ENCODE assay signal across 22 cellular contexts in genomic region chr15:89778861-89779260, GRCh38. TPM values are rescaled to one million over a fixed set of nuclear protein-coding genes. Genes with fewer than 3 reads are reported as not detected.
"Had no signal": no experiment of that assay in that cellular context is flagged by ENCODE, and none has a peak within 500 bp of the region (broad histone marks: within the 10 kb centered on the region; RNA-seq: fewer than 3 reads in every experiment).

No MANE protein-coding gene starts in this region.

- H3K9me3 Mint-ChIP-seq: activated B cell treated with CpG ODN at 0.5 μM for 24 hours; activated naive CD8-positive, alpha-beta T cell treated with anti-CD3 and anti-CD28 coated beads, Interleukin-2, amount 50 U/mL, for 24 hours; activated T-cell treated with anti-CD3 and anti-CD28 coated beads, Interleukin-2, amount 50 U/mL, for 72 hours; naive B cell; stimulated activated memory B cell treated with anti-CD40 and anti-IgM and Interleukin-4, amounts not matched to agents 10 μg/mL and 1 μg/mL and 100 μg/mL, for 72 hours; T-helper 1 cell treated with Interleukin-12 subunit alpha and Interleukin-12 subunit beta and Interleukin-4 antibody, amounts not matched to agents 30 μg/mL and 1 μg/mL, for 36 hours had no signal

- H3K27ac ChIP-seq: esophagus muscularis mucosa, gastrocnemius medialis, right lobe of liver had no signal

- H3K4me3 ChIP-seq: esophagus muscularis mucosa, gastrocnemius medialis, right lobe of liver, skin epidermis had no signal

- H3K4me3 Mint-ChIP-seq: activated B cell treated with CpG ODN at 0.5 μM for 24 hours; activated naive CD8-positive, alpha-beta T cell treated with anti-CD3 and anti-CD28 coated beads, Interleukin-2, amount 50 U/mL, for 24 hours; activated T-cell treated with anti-CD3 and anti-CD28 coated beads, Interleukin-2, amount 50 U/mL, for 72 hours; stimulated activated memory B cell treated with anti-CD40 and anti-IgM and Interleukin-4, amounts not matched to agents 10 μg/mL and 1 μg/mL and 100 μg/mL, for 72 hours; T-helper 1 cell treated with Interleukin-12 subunit alpha and Interleukin-12 subunit beta and Interleukin-4 antibody, amounts not matched to agents 30 μg/mL and 1 μg/mL, for 36 hours had no signal

- H3K27ac Mint-ChIP-seq: activated B cell treated with CpG ODN at 0.5 μM for 24 hours; activated naive CD8-positive, alpha-beta T cell treated with anti-CD3 and anti-CD28 coated beads, Interleukin-2, amount 50 U/mL, for 24 hours; activated T-cell treated with anti-CD3 and anti-CD28 coated beads, Interleukin-2, amount 50 U/mL, for 72 hours; naive B cell; stimulated activated memory B cell treated with anti-CD40 and anti-IgM and Interleukin-4, amounts not matched to agents 10 μg/mL and 1 μg/mL and 100 μg/mL, for 72 hours; T-helper 1 cell treated with Interleukin-12 subunit alpha and Interleukin-12 subunit beta and Interleukin-4 antibody, amounts not matched to agents 30 μg/mL and 1 μg/mL, for 36 hours had no signal

- H3K27me3 Mint-ChIP-seq: activated B cell treated with CpG ODN at 0.5 μM for 24 hours had no signal

- DNase-seq: activated B cell treated with CpG ODN at 0.5 μM for 24 hours; activated CD4-positive, alpha-beta T cell treated with anti-CD3 and anti-CD28 coated beads for 4 hours; activated CD4-positive, alpha-beta T cell treated with anti-CD3 and anti-CD28 coated beads, Interleukin-2, amount 50 U/mL, for 48 hours; activated effector memory CD4-positive, alpha-beta T cell treated with Interleukin-2 at 50 U/mL for 16 hours; activated naive CD4-positive, alpha-beta T cell treated with anti-CD3 and anti-CD28 coated beads, Interleukin-2, amount 50 U/mL, for 16 hours; activated naive CD8-positive, alpha-beta T cell treated with anti-CD3 and anti-CD28 coated beads, Interleukin-2, amount 50 U/mL, for 24 hours; activated T-cell treated with anti-CD3 and anti-CD28 coated beads, Interleukin-2, amount 50 U/mL, for 72 hours; effector memory CD4-positive, alpha-beta T cell; gastrocnemius medialis; left cardiac atrium; naive B cell; right lobe of liver; stimulated activated CD4-positive, alpha-beta T cell treated with anti-CD3 and anti-CD28 coated beads, Interleukin-2, amount 100 ng/mL, for 24 hours; trophoblast cell had no signal

- H3K9me3 ChIP-seq: esophagus muscularis mucosa, gastrocnemius medialis, right lobe of liver had no signal

- H3K36me3 Mint-ChIP-seq: naive B cell; stimulated activated memory B cell treated with anti-CD40 and anti-IgM and Interleukin-4, amounts not matched to agents 10 μg/mL and 1 μg/mL and 100 μg/mL, for 72 hours had no signal

- ATAC-seq: activated naive CD8-positive, alpha-beta T cell treated with anti-CD3 and anti-CD28 coated beads, Interleukin-2, amount 50 U/mL, for 24 hours; activated T-cell treated with anti-CD3 and anti-CD28 coated beads, Interleukin-2, amount 50 U/mL, for 72 hours; gastrocnemius medialis; left cardiac atrium; right lobe of liver; stimulated activated memory B cell treated with anti-CD40 and anti-IgM and Interleukin-4, amounts not matched to agents 10 μg/mL and 1 μg/mL and 100 μg/mL, for 72 hours had no signal

- H3K27me3 ChIP-seq: esophagus muscularis mucosa, gastrocnemius medialis, right lobe of liver had no signal

- H3K36me3 ChIP-seq: esophagus muscularis mucosa, gastrocnemius medialis, right lobe of liver had no signal

RNA-seq across cellular contexts. Expression of gene MESP2, which starts 2.7 kb away (rescaled TPM):
- total RNA-seq: activated T-cell treated with anti-CD3 and anti-CD28 coated beads, Interleukin-2, amount 50 U/mL, for 72 hours; dermis microvascular lymphatic vessel endothelial cell; esophagus muscularis mucosa; gastrocnemius medialis; liver; mononuclear cell; temporal lobe had no signal

RNA-seq across cellular contexts. Expression of gene MESP1, which starts 27.8 kb away (rescaled TPM):
- total RNA-seq: mononuclear cell had no signal
